ENCODE assay signal across 1 cellular context in the genomic region with DNA sequence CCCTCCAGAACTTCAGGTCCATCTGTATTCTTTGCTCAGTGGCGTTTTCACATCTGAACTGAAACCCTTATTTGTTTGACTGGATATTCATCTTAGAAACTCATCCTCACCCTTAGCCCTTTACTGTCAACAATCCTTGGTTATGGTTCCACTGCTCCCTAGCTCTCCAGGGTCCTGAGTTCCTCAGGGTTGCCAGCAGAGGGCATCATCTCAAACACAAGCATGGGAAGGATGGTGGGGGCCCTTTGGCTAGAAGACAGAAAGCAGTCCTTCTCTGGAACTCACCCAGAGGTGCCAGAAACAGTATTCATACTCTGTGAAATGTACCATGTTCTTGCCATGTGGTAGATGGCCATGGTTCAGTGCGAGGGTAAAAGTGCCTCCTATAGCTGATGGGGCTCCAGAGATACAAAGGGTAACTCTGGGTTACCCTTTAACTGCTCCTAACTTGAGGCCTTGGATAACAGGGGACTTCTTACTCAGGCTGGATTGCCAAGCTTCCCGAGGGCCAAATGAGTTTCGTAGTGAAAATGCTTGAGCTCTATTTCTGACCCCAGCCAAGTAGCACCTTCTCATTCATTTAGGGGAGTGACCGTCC.
TF ChIP-seq lines count a peak whose summit lies in the region.

No MANE protein-coding gene starts in this region.

TF ChIP-seq in GM12878, 131 proteins besides CTCF, POLR2A, EP300 and RAD21:
- TF ChIP-seq NR2C2 (IDR thresholded peaks at IDR 0.05; ENCODE audit: borderline replicate concordance, control insufficient read depth, insufficient read length, low read depth) (no peak), DPF2 (IDR thresholded peaks at IDR 0.05) (no peak), SMC3 (IDR thresholded peaks at IDR 0.05; ENCODE audit: borderline replicate concordance, low read length) (peak; percentile 31; the same call in 1 of the 2 replicates), TBL1XR1 (IDR thresholded peaks at IDR 0.05; ENCODE audit: low read depth, low read length) (no peak), ZNF217 (IDR thresholded peaks at IDR 0.05) (no peak)
TF ChIP-seq in GM12878: peak in this region for 1.
